Comparison of ENCODE assay signal across 17 cellular contexts in the genomic region with DNA sequence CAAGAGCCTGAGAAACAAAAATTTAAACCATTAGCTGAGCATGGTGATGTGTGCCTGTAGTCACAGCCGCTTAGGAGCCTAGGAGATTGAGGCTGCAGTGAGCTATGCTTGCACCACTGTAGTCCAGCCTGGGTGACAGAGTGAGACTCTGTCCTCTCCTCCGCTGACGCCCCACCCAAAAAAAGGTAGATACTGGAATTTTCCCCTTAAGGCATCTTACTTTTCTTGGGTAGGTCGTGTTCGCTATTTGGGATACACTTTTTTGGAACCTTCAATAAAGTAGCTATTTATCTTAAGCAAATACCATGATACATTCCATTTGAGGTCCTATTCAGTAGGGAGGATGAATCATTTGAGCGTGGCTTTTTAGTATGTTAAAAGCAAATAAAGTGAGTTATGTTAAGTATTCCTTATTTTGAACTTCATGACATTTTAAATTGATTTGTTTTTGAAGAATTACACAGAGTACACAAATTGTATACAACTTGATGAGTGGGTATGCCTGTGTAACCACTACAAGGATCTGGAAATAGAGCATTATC. TPM values are rescaled to one million over a fixed set of nuclear protein-coding genes. Genes with fewer than 3 reads are reported as not detected.
DNase-seq lines count a peak whose midpoint lies in the region; ATAC-seq, FAIRE-seq and TF ChIP-seq lines count a peak whose summit lies in the region.
"Had no signal": no experiment of that assay in that cellular context is flagged by ENCODE, and none has a peak within 500 bp of the region (broad histone marks: within the 10 kb centered on the region; RNA-seq: fewer than 3 reads in every experiment).

No MANE protein-coding gene starts in this region.

- TF ChIP-seq CTCF in bronchial epithelial cell (IDR thresholded peaks at IDR 0.05; ENCODE audit: insufficient read depth, low read length, severe bottlenecking) = no peak
- TF ChIP-seq CTCF in lung (IDR thresholded peaks at IDR 0.05; ENCODE audit: control extremely low read depth, extremely low read depth) = no peak

- DNase-seq in AG08396 (ENCODE audit: low spot score) (peak; percentile 26), LHCN-M2 (ENCODE audit: low read depth) (peak; percentile 49), bronchial epithelial cell (ENCODE audit: low read depth) (peak; percentile 76), lung (ENCODE audit: low spot score) (no peak), Ammon's horn (ENCODE audit: low spot score) (no peak), NCI-H1417 treated with DMSO at 0.1 percent for 48 hours (lab: John Stamatoyannopoulos, UW) (no peak)
- DNase-seq in activated CD8-positive, alpha-beta memory T cell treated with anti-CD3 and anti-CD28 coated beads for 24 hours = no peak
- DNase-seq: activated CD4-positive, alpha-beta T cell treated with anti-CD3 and anti-CD28 coated beads, Interleukin-2, amount 10 ng/mL, durations not matched to agents 24 days and 14 days; activated T-cell treated with anti-CD3 and anti-CD28 coated beads, Interleukin-2, amount 50 U/mL, for 4 hours; adrenal gland; BE2C; DND-41; dorsolateral prefrontal cortex; Right ventricle myocardium superior; small intestine had no signal

- WGBS in lung, 2 donors = 80 to 87% methylated on average over 6 of the region's 6 CpGs

- no peaks in the 10 kb centered on the region for H3K9me3 ChIP-seq in lung (ENCODE audit: control insufficient read depth in 2 of 2, insufficient read depth in 1 of 2, low read length in 1 of 2)
- H3K9me3 ChIP-seq: adrenal gland, BE2C had no signal

- no peak for FAIRE-seq in bronchial epithelial cell (lab: Jason Lieb, UNC)
- FAIRE-seq: small intestine had no signal

- no peak overlapping the region for H3K4me3 ChIP-seq in bronchial epithelial cell (ENCODE audit: low read depth, low read length)
- no peak overlapping the region for H3K4me3 ChIP-seq in lung
- H3K4me3 ChIP-seq: adrenal gland, dorsolateral prefrontal cortex, neural progenitor cell had no signal

- H3K27me3 ChIP-seq in bronchial epithelial cell (ENCODE audit: control insufficient read depth, insufficient read depth, low read length) (no peaks in the 10 kb centered on the region), lung (ENCODE audit: control insufficient read depth, insufficient read depth) (no peaks in the 10 kb centered on the region)
- H3K27me3 ChIP-seq: adrenal gland, BE2C, dorsolateral prefrontal cortex, neural progenitor cell had no signal

- peaks cover 5% of the 10 kb centered on the region for H3K36me3 ChIP-seq in bronchial epithelial cell (ENCODE audit: control insufficient read depth, insufficient read depth, low read length)
- peaks cover 1 to 10% of the 10 kb centered on the region in 2 donors for H3K36me3 ChIP-seq in lung (ENCODE audit: control insufficient read depth in 2 of 2, insufficient read depth in 2 of 2, low read length in 2 of 2)
- H3K36me3 ChIP-seq: BE2C, neural progenitor cell had no signal

- no peaks in the 10 kb centered on the region for H3K4me1 ChIP-seq in lung (ENCODE audit: control insufficient read depth in 2 of 2, insufficient read depth in 2 of 2, low read length in 2 of 2)
- H3K4me1 ChIP-seq: BE2C, neural progenitor cell had no signal

- no peak overlapping the region for H3K27ac ChIP-seq in lung (ENCODE audit: low read depth in 1 of 2, low read length in 1 of 2)
- H3K27ac ChIP-seq: adrenal gland, neural progenitor cell had no signal

- ATAC-seq in lung (ENCODE audit: insufficient read depth, low FRiP score) (peak; percentile 20), GM19397 (IDR thresholded peaks at IDR 0.05; ENCODE audit: unreplicated experiment) (no peak)
- ATAC-seq: activated T-cell treated with anti-CD3 and anti-CD28 coated beads, Interleukin-2, amount 50 U/mL, for 4 hours had no signal

RNA-seq across cellular contexts. Expression of gene RALBP1, which starts 38.7 kb away (rescaled TPM):
- total RNA-seq in LHCN-M2 (2014; rRNA removed) (67.3 and 70.8 TPM in 2 replicates), bronchial epithelial cell (63.7 and 76.4 TPM in 2 replicates), lung (10 to 100 TPM; 38.0 to 58.2 TPM)
- polyA plus RNA-seq in LHCN-M2 (2012) = 34.6 TPM
- 10 to 100 TPM; 19.8 to 28.9 TPM for polyA plus RNA-seq in lung

Comparison
In these comparisons a context has a peak if more than half of its experiments do, and no peak if none do; other contexts are left out.
1. DNase-seq: peak in AG08396 (single experiment), LHCN-M2 (single experiment) and bronchial epithelial cell (single experiment); none in lung (single experiment), activated CD8-positive, alpha-beta memory T cell treated with anti-CD3 and anti-CD28 coated beads for 24 hours (single experiment), Ammon's horn (single experiment) and NCI-H1417 treated with DMSO at 0.1 percent for 48 hours (single experiment).